Comparison of ENCODE assay signal across 7 cellular contexts in genomic region chr17:10527419-10527818, GRCh38. TPM values are rescaled to one million over a fixed set of nuclear protein-coding genes. Genes with fewer than 3 reads are reported as not detected.
"Had no signal": no experiment of that assay in that cellular context is flagged by ENCODE, and none has a peak within 500 bp of the region (broad histone marks: within the 10 kb centered on the region; RNA-seq: fewer than 3 reads in every experiment).

No MANE protein-coding gene starts in this region.

- DNase-seq: GM23248, GOT3, H7, HCEC 1CT, IMR-90 had no signal

- H3K4me3 ChIP-seq: GM23248 had no signal

- H3K27ac ChIP-seq: GM23248 had no signal

RNA-seq across cellular contexts. Expression of gene MYH1, which starts 9.1 kb away (rescaled TPM):
- total RNA-seq: H4, H7, HT-29, IMR-90 had no signal
- polyA plus RNA-seq: IMR-90 had no signal

RNA-seq across cellular contexts. Expression of gene MYH2, which starts 22.0 kb away (rescaled TPM):
- total RNA-seq: H4, HT-29, IMR-90 had no signal
- polyA plus RNA-seq: IMR-90 had no signal

RNA-seq across cellular contexts. Expression of gene MYH4, which starts 58.1 kb away (rescaled TPM):
- total RNA-seq: GM23248, H4, H7, HT-29, IMR-90 had no signal
- polyA plus RNA-seq: GM23248, IMR-90 had no signal
